In the genomic region with DNA sequence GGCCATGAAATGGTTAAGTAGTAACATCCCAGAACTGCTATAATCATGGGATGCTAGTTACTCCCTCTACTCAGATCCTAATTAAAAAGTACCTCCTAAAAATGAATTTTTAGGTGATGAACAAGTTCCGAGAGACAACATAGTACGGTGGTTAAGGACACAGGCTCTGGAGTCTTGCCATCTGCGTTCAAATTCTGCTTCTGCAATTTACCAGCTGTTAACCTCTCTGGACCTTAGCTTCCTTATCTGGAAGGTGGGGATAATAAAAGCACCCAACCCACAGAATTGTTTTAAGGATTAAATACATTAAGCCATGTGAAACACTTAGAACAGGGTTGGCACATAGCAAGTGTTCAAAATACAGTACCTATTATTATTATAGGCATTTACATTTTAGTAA, we compare ENCODE assay signal across 25 cellular contexts.
"Had no signal": no experiment of that assay in that cellular context is flagged by ENCODE, and none has a peak within 500 bp of the region (broad histone marks: within the 10 kb centered on the region; RNA-seq: fewer than 3 reads in every experiment).

No MANE protein-coding gene starts in this region.

- H3K27me3 ChIP-seq: ascending aorta, cardiac muscle cell, foreskin keratinocyte, right atrium auricular region, testis, uterus had no signal

- DNase-seq: activated CD4-positive, alpha-beta T cell treated with anti-CD3 and anti-CD28 coated beads for 48 hours; activated CD4-positive, alpha-beta T cell treated with anti-CD3 and anti-CD28 coated beads, Interleukin-2, amount 50 U/mL, for 48 hours; activated CD8-positive, alpha-beta memory T cell treated with anti-CD3 and anti-CD28 coated beads for 24 hours; activated effector memory CD4-positive, alpha-beta T cell treated with Interleukin-2 at 50 U/mL for 16 hours; activated naive CD4-positive, alpha-beta T cell treated with Interleukin-2 at 50 U/mL for 16 hours; activated naive CD8-positive, alpha-beta T cell treated with anti-CD3 and anti-CD28 coated beads for 36 hours; cerebellar nuclear complex; cortex of kidney; foreskin keratinocyte; heart right ventricle; kidney glomerular epithelial cell; left lung; lower lobe of right lung; mesenchymal stem cell; stimulated activated CD4-positive, alpha-beta T cell treated with anti-CD3 and anti-CD28 coated beads, Interleukin-2, amount 100 ng/mL, for 48 hours; stimulated activated naive CD8-positive, alpha-beta T cell treated with anti-CD3 and anti-CD28 coated beads, Interleukin-15, Interleukin-2, amounts not matched to agents 100 U/mL and 50 U/mL, for 24 hours; T-helper 2 cell; testis; uterus; WERI-Rb-1 had no signal

- H3K27ac ChIP-seq: ascending aorta, cardiac muscle cell, foreskin keratinocyte, heart right ventricle, left lung, lower lobe of right lung, right atrium auricular region, testis, uterus, WERI-Rb-1 had no signal

- H3K4me1 ChIP-seq: ascending aorta, left lung, lower lobe of right lung, right atrium auricular region, testis, uterus had no signal

- H3K4me3 ChIP-seq: ascending aorta, cardiac muscle cell, heart right ventricle, left lung, lower lobe of right lung, right atrium auricular region, testis, uterus had no signal

- ATAC-seq: activated CD4-positive, CD25-positive, alpha-beta regulatory T cell treated with anti-CD3 and anti-CD28 coated beads, Interleukin-2, amount 50 U/mL, for 24 hours; left lung; lower lobe of right lung; natural killer cell treated with Interleukin-12 subunit alpha and Interleukin-12 subunit beta and Interleukin-15 and Interleukin-18, amount 100 ng/mL, for 72 hours; stimulated activated naive CD8-positive, alpha-beta T cell treated with anti-CD3 and anti-CD28 coated beads, Interleukin-15, Interleukin-2, amounts not matched to agents 100 U/mL and 50 U/mL, for 24 hours had no signal

- H3K36me3 ChIP-seq: ascending aorta, cardiac muscle cell, heart right ventricle, left lung, lower lobe of right lung, right atrium auricular region, uterus, WERI-Rb-1 had no signal

- H3K9me3 ChIP-seq: testis, uterus had no signal
